Comparison of ENCODE assay signal across 12 cellular contexts in genomic region chr1:50979964-50980363, GRCh38. TPM values are rescaled to one million over a fixed set of nuclear protein-coding genes. Genes with fewer than 3 reads are reported as not detected.
DNase-seq lines count a peak whose midpoint lies in the region; ATAC-seq and TF ChIP-seq lines count a peak whose summit lies in the region.
"Had no signal": no experiment of that assay in that cellular context is flagged by ENCODE, and none has a peak within 500 bp of the region (broad histone marks: within the 10 kb centered on the region; RNA-seq: fewer than 3 reads in every experiment).

No MANE protein-coding gene starts in this region.

- H3K36me3 ChIP-seq in Panc1 (ENCODE audit: control insufficient read depth, insufficient read depth, low read length) (no peaks in the 10 kb centered on the region; the same call in 1 of the 2 replicates), ovary (no peaks in the 10 kb centered on the region)

- ATAC-seq in Panc1 (no peak), GM21619 (IDR thresholded peaks at IDR 0.05; ENCODE audit: unreplicated experiment) (no peak)
- ATAC-seq: stimulated activated naive B cell treated with anti-CD40 and anti-IgM and Interleukin-4, amounts not matched to agents 10 μg/mL and 1 μg/mL and 100 μg/mL, for 72 hours had no signal

- CTCF ChIA-PET in Panc1 (lab: Charles Lee) = no interaction called here

- H3K4me1 ChIP-seq in Panc1 (ENCODE audit: control insufficient read depth, insufficient read depth, low read length) (peaks cover 56% of the 10 kb centered on the region), ovary (ENCODE audit: insufficient read depth) (peaks cover 2% of the 10 kb centered on the region)

- no peaks in the 10 kb centered on the region for H3K9me3 ChIP-seq in Panc1 (ENCODE audit: control insufficient read depth, insufficient read depth, low read depth, low read length)
- no peaks in the 10 kb centered on the region for H3K9me3 ChIP-seq in ovary

- TF ChIP-seq POLR2A in ovary (IDR thresholded peaks at IDR 0.05) = no peak

- H3K27ac ChIP-seq in Panc1 (ENCODE audit: low read length) (peak overlapping the region; percentile 100), ovary (peak overlapping the region in 1 of 2 donors; percentile 99)

- DNase-seq in AG10803 (ENCODE audit: low read depth) (no peak), Caki2 (ENCODE audit: low read depth) (peak; percentile 42), Panc1 (ENCODE audit: low read depth, low spot score) (no peak), myocyte (ENCODE audit: low read depth) (peak; percentile 55), mesenteric fat pad (ENCODE audit: low spot score) (no peak), ovary (no peak)
- DNase-seq: activated naive CD8-positive, alpha-beta T cell treated with anti-CD3 and anti-CD28 coated beads, Interleukin-2, amount 10 ng/mL, durations not matched to agents 7 days and 5 days; foreskin melanocyte; islet precursor cell; stimulated activated naive B cell treated with anti-CD40 and anti-IgM and Interleukin-4, amounts not matched to agents 10 μg/mL and 1 μg/mL and 100 μg/mL, for 72 hours; T-helper 9 cell had no signal

- TF ChIP-seq EP300 in ovary (IDR thresholded peaks at IDR 0.05) = no peak

- TF ChIP-seq CTCF in AG10803 (conservative IDR thresholded peaks at IDR 0.05; ENCODE audit: low read length) = no peak
- TF ChIP-seq CTCF in Panc1 (IDR thresholded peaks at IDR 0.05) = no peak
- TF ChIP-seq CTCF in ovary (IDR thresholded peaks at IDR 0.05) = no peak

- intact Hi-C loops in Panc1 (cut with micrococcal nuclease; ENCODE audit: unreplicated experiment) = loop anchor here (2.0 to 10.0 kb wide), 3 partner anchors 65 to 207 kb away; no protein-coding TSS in a partner anchor
- intact Hi-C loops in ovary (cut with DNase I) = loop anchor here in 1 of 4 donors (10.0 kb wide), 1 partner anchor 1945 kb away; the partner anchor contains the start of genes ECHDC2 and SCP2

- WGBS in ovary, 3 donors = 56 to 68% (median 65%) methylated on average over 2 of the region's 2 CpGs

- no peaks in the 10 kb centered on the region for H3K27me3 ChIP-seq in Panc1 (ENCODE audit: control insufficient read depth, insufficient read depth, low read length)
- no peaks in the 10 kb centered on the region for H3K27me3 ChIP-seq in ovary

- H3K4me3 ChIP-seq in AG10803 (ENCODE audit: low read length) (peak overlapping the region; percentile 28), Panc1 (ENCODE audit: low read depth in 2 of 2, low read length in 2 of 2) (peak overlapping the region; percentile 80 to 83; a peak in 3 of 4 replicates), ovary (no peak overlapping the region)

- in situ Hi-C loops in Caki2 (cut with HindIII; ENCODE audit: low pct_unique_long_range_greater_than_20kb, low sequenced_read_pairs) (no loop called here), Panc1 (cut with HindIII; ENCODE audit: low pct_unique_long_range_greater_than_20kb, low sequenced_read_pairs) (no loop called here)

- no TSS peak for BruUV-seq in Panc1 (replicated peaks; lab: Mats Ljungman, UMichigan)

- POLR2A ChIA-PET in Panc1 (lab: Charles Lee) = no interaction called here

RNA-seq across cellular contexts. Expression of gene CDKN2C, which starts 9.9 kb away (rescaled TPM):
- 123 and 136 TPM in 2 replicates for total RNA-seq in Caki2 (2014; rRNA removed; shearing (Covaris generic); ENCODE audit: low replicate concordance)
- total RNA-seq in Panc1 (2021; ENCODE audit: unreplicated experiment) (50.4 TPM), myocyte (17.8 and 27.7 TPM in 2 replicates), mesenteric fat pad (33.1 TPM), ovary (10 to 100 TPM; 17.4 to 49.2 (median 32.7) TPM)
- polyA plus RNA-seq in Panc1 (2012; ENCODE audit: insufficient read length) = 32.4 TPM
- 10.6 TPM for polyA plus RNA-seq in myocyte (2012)
- 10 to 100 TPM; 46.7 to 65.6 TPM for polyA plus RNA-seq in ovary

RNA-seq across cellular contexts. Expression of gene FAF1, which starts 19.9 kb away (rescaled TPM):
- 23.7 and 75.4 TPM in 2 replicates for total RNA-seq in Caki2 (2014; rRNA removed; shearing (Covaris generic); ENCODE audit: low replicate concordance)
- total RNA-seq in Panc1 (2021; ENCODE audit: unreplicated experiment) (101 TPM), myocyte (48.5 and 60.2 TPM in 2 replicates), mesenteric fat pad (47.8 TPM), ovary (10 to 100 TPM; 23.1 to 76.0 (median 57.1) TPM)
- 39.7 TPM for polyA plus RNA-seq in Panc1 (2012; ENCODE audit: insufficient read length)
- polyA plus RNA-seq in myocyte (2012) = 37.0 TPM
- 10 to 100 TPM; 32.8 to 67.6 TPM for polyA plus RNA-seq in ovary

Comparison
In these comparisons a context has a peak if more than half of its experiments do, and no peak if none do; other contexts are left out.
1. DNase-seq: peak in Caki2 (single experiment) and myocyte (single experiment); none in AG10803 (single experiment), Panc1 (single experiment), mesenteric fat pad (single experiment) and ovary (0 of 5).